Comparison of ENCODE assay signal across 24 cellular contexts in genomic region chr9:114757395-114757794, GRCh38. TPM values are rescaled to one million over a fixed set of nuclear protein-coding genes. Genes with fewer than 3 reads are reported as not detected.
"Had no signal": no experiment of that assay in that cellular context is flagged by ENCODE, and none has a peak within 500 bp of the region (broad histone marks: within the 10 kb centered on the region; RNA-seq: fewer than 3 reads in every experiment).

No MANE protein-coding gene starts in this region.

- H3K27ac Mint-ChIP-seq: T-helper 17 cell, WTC11 had no signal

- H3K4me1 ChIP-seq: adrenal gland, body of pancreas had no signal

- H3K9me3 Mint-ChIP-seq: WTC11 had no signal

- H3K4me3 Mint-ChIP-seq: activated CD8-positive, alpha-beta T cell treated with anti-CD3 and anti-CD28 coated beads, Interleukin-2, amount 10 ng/mL, durations not matched to agents 7 days and 5 days; activated naive CD8-positive, alpha-beta T cell treated with anti-CD3 and anti-CD28 coated beads, Interleukin-2, amount 10 ng/mL, durations not matched to agents 7 days and 5 days; T-helper 17 cell; WTC11 had no signal

- H3K4me3 ChIP-seq: adrenal gland, body of pancreas, PC-9 had no signal

- H2AFZ ChIP-seq: PC-9 had no signal

- DNase-seq: activated CD4-positive, alpha-beta T cell treated with anti-CD3 and anti-CD28 coated beads for 48 hours; activated CD4-positive, alpha-beta T cell treated with anti-CD3 and anti-CD28 coated beads, Interleukin-2, amount 50 U/mL, for 4 hours; activated CD4-positive, CD25-positive, alpha-beta regulatory T cell treated with anti-CD3 and anti-CD28 coated beads, Interleukin-2, amount 50 U/mL, for 72 hours; activated CD8-positive, alpha-beta memory T cell treated with anti-CD3 and anti-CD28 coated beads, Interleukin-2, amount 50 U/mL, for 48 hours; activated CD8-positive, alpha-beta T cell treated with anti-CD3 and anti-CD28 coated beads, Interleukin-2, amount 10 ng/mL, durations not matched to agents 7 days and 5 days; activated naive CD4-positive, alpha-beta T cell treated with anti-CD3 and anti-CD28 coated beads, Interleukin-2, amount 50 U/mL, for 16 hours; activated naive CD8-positive, alpha-beta T cell treated with anti-CD3 and anti-CD28 coated beads, Interleukin-2, amount 10 ng/mL, durations not matched to agents 7 days and 5 days; activated T-cell treated with anti-CD3 and anti-CD28 coated beads, Interleukin-2, amount 50 U/mL, for 1 hour; adrenal gland; anterior cingulate cortex; body of pancreas; central memory CD4-positive, alpha-beta T cell; NCI-H1048; NCI-H187 treated with DMSO at 0.1 percent for 48 hours; NCI-H2171; NCI-H2227 treated with DMSO at 0.1 percent for 48 hours; NCI-H82; NK-92 treated with Interleukin-12 subunit alpha and Interleukin-12 subunit beta, amount 100 ng/mL, for 24 hours; PC-9; T-helper 17 cell; T-helper 9 cell had no signal

- H3K27me3 ChIP-seq: body of pancreas had no signal

- H3K9me3 ChIP-seq: adrenal gland, body of pancreas had no signal

- H3K36me3 ChIP-seq: adrenal gland had no signal

- ATAC-seq: body of pancreas, T-helper 17 cell had no signal

- H3K4me2 ChIP-seq: PC-9 had no signal

- H3K27ac ChIP-seq: adrenal gland, body of pancreas, PC-9 had no signal

- H3K27me3 Mint-ChIP-seq: activated naive CD8-positive, alpha-beta T cell treated with anti-CD3 and anti-CD28 coated beads, Interleukin-2, amount 10 ng/mL, durations not matched to agents 7 days and 5 days; T-helper 17 cell had no signal

- H3K36me3 Mint-ChIP-seq: WTC11 had no signal

RNA-seq across cellular contexts. Expression of gene TNFSF15, which starts 48.4 kb away (rescaled TPM):
- total RNA-seq: bronchial epithelial cell, NCI-H460 had no signal
